Comparison of ENCODE assay signal across 7 cellular contexts in the genomic region with DNA sequence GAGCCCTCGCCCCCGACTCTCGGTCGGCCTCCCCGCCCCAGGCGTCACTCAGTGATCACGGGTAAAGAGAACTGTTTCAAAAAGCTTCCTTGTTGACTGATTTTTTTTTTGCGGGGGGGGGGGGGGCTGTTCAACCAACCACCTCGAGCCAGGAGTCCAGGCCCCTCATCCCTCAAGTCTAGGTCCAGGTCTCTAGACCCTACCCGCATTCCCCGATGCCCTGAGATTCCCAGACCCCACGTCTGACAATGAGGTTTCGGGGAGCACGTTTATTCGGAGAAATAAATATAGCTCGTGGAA. TPM values are rescaled to one million over a fixed set of nuclear protein-coding genes. Genes with fewer than 3 reads are reported as not detected.
DNase-seq lines count a peak whose midpoint lies in the region; FAIRE-seq and TF ChIP-seq lines count a peak whose summit lies in the region.
"Had no signal": no experiment of that assay in that cellular context is flagged by ENCODE, and none has a peak within 500 bp of the region (broad histone marks: within the 10 kb centered on the region; RNA-seq: fewer than 3 reads in every experiment).

No MANE protein-coding gene starts in this region.

- no peak for TF ChIP-seq RAD21 in H1 (IDR thresholded peaks at IDR 0.05 in 1 of 2, conservative IDR thresholded peaks at IDR 0.05 in 1 of 2; ENCODE audit: low read depth in 2 of 2, low read length in 2 of 2)

- H4K91ac ChIP-seq in H1 (replicated peaks; ENCODE audit: insufficient read length, low read length) = no peak overlapping the region

- H3K4ac ChIP-seq in H1 (replicated peaks; ENCODE audit: insufficient read length, low read depth, low read length) = no peak overlapping the region

- H2BK5ac ChIP-seq in H1 (ENCODE audit: low read depth, low read length) = no peak overlapping the region

- no peaks in the 10 kb centered on the region for H3K9me2 ChIP-seq in Loucy (replicated peaks; ENCODE audit: low read depth, low read length)

- H3K4me3 ChIP-seq in Loucy (ENCODE audit: low read length, poor library complexity, severe bottlenecking) (peak overlapping the region; percentile 84), H1 (ENCODE audit: extremely low read depth in 1 of 4, insufficient read depth in 2 of 4, low read depth in 3 of 4, low read length in 4 of 4) (peak overlapping the region; percentile 69 to 97 (median 90)), skeletal muscle cell (ENCODE audit: low read depth, low read length) (peak overlapping the region; percentile 92)

- H3K56ac ChIP-seq in H1 (replicated peaks; ENCODE audit: insufficient read length, low read depth, low read length) = no peak overlapping the region

- H2BK120ac ChIP-seq in H1 (replicated peaks; ENCODE audit: low read depth, low read length) = no peak overlapping the region

- H4K8ac ChIP-seq in H1 (ENCODE audit: extremely low read depth, insufficient read depth, low read length) = no peak overlapping the region

- H3K4me1 ChIP-seq in Loucy (ENCODE audit: insufficient read depth, low read length, poor library complexity, severe bottlenecking) = peaks cover 15% of the 10 kb centered on the region
- peaks cover 0 to 29% (median 19%) of the 10 kb centered on the region in 4 experiments; a peak in 6 of 7 replicates for H3K4me1 ChIP-seq in H1 (replicated peaks in 1 of 4; ENCODE audit: control insufficient read depth in 3 of 4, insufficient read depth in 4 of 4, low read length in 3 of 4)

- H3K27me3 ChIP-seq in Loucy (ENCODE audit: insufficient read depth, low read length, poor library complexity, severe bottlenecking) = no peaks in the 10 kb centered on the region
- peaks cover 0 to 7% (median 3%) of the 10 kb centered on the region in 4 experiments; a peak in 3 of 7 replicates for H3K27me3 ChIP-seq in H1 (replicated peaks in 1 of 4; ENCODE audit: control insufficient read depth in 3 of 4, extremely low read depth in 1 of 4, insufficient read depth in 3 of 4, low read length in 3 of 4)

- 11% methylated on average over 11 of the region's 16 CpGs; no CpG with 5 or more reads in 1 of the 2 experiments for WGBS in H1 (ENCODE audit: extremely low coverage in 1 of 2, insufficient coverage in 1 of 2, insufficient read length in 1 of 2, insufficient replicate concordance in 2 of 2, low coverage in 1 of 2, low lambda C conversion rate in 2 of 2, missing lambda C conversion rate in 1 of 2), 2 experiments

- H4K20me1 ChIP-seq in Loucy (ENCODE audit: insufficient read depth, low read length, poor library complexity, severe bottlenecking) = no peaks in the 10 kb centered on the region
- peaks cover 0 to 2% of the 10 kb centered on the region in 2 experiments for H4K20me1 ChIP-seq in H1 (replicated peaks in 1 of 2; ENCODE audit: control insufficient read depth in 1 of 2, insufficient read depth in 2 of 2, low read length in 2 of 2)

- no peaks in the 10 kb centered on the region for H3F3A ChIP-seq in Loucy (ENCODE audit: low read depth)

- H3K4me2 ChIP-seq in Loucy (ENCODE audit: low read depth, low read length, poor library complexity, severe bottlenecking) (peak overlapping the region; percentile 90), H1 (ENCODE audit: insufficient read depth in 1 of 2, low read depth in 2 of 2, low read length in 2 of 2) (peak overlapping the region; percentile 85 to 95)

- H3K27ac ChIP-seq in H1 (ENCODE audit: low read depth, low read length) = no peak overlapping the region

- 0 out of 2 replicates have a peak, but pooled peaks cover 2% of the 10 kb centered on the region for H3K79me1 ChIP-seq in H1 (ENCODE audit: low read depth, low read length)

- no peak for FAIRE-seq in H1 (lab: Jason Lieb, UNC)

- H3K9me3 ChIP-seq in Loucy (ENCODE audit: insufficient read depth, low read depth, low read length) (no peaks in the 10 kb centered on the region), H1 (ENCODE audit: insufficient read depth in 2 of 2, low read depth in 1 of 2, low read length in 1 of 2) (no peaks in the 10 kb centered on the region)

- H2AFZ ChIP-seq in Loucy (ENCODE audit: low read length) (peak overlapping the region; percentile 92), H1 (ENCODE audit: low read length) (no peak overlapping the region)

- TF ChIP-seq POLR2A in H1 (IDR thresholded peaks at IDR 0.05; ENCODE audit: control extremely low read depth in 1 of 2, low read depth in 2 of 2, low read length in 2 of 2) = no peak

- H2BK20ac ChIP-seq in H1 (ENCODE audit: low read length) = no peak overlapping the region

- CTCF ChIA-PET in H1 (lab: Charles Lee; ENCODE audit: partially characterized antibody) = interaction anchor here (0.8 to 2.1 kb wide), 8 partner anchors 14 to 77 kb away, joined by 3 to 10 read pairs (median 4); no protein-coding TSS in a partner anchor

- H3K18ac ChIP-seq in H1 (ENCODE audit: extremely low read depth, low read length) = no peak overlapping the region

- no peak overlapping the region for H2AK5ac ChIP-seq in H1 (ENCODE audit: low read depth, low read length)

- H3K36me3 ChIP-seq in Loucy (ENCODE audit: insufficient read depth, low read length) (no peaks in the 10 kb centered on the region), H1 (ENCODE audit: control insufficient read depth in 2 of 4, insufficient read depth in 4 of 4, low read length in 3 of 4) (no peaks in the 10 kb centered on the region)

- TF ChIP-seq CTCF in Loucy (conservative IDR thresholded peaks at IDR 0.05; ENCODE audit: low read length) (no peak), H1 (IDR thresholded peaks at IDR 0.05; ENCODE audit: control extremely low read depth in 1 of 3, insufficient read depth in 1 of 3, low read depth in 1 of 3, low read length in 3 of 3) (no peak)

- POLR2A ChIA-PET in H1 (lab: Charles Lee; ENCODE audit: partially characterized antibody) = interaction anchor here (0.6 to 5.6 kb wide), 20 partner anchors 8 to 188 kb away, joined by 3 to 30 read pairs (median 4); partner anchors contain the start of genes LIN7B, PPFIA3 and TRPM4

- no peak for TF ChIP-seq EP300 in H1 (IDR thresholded peaks at IDR 0.05; ENCODE audit: borderline replicate concordance in 1 of 2, low read depth in 2 of 2, low read length in 2 of 2)

- no peak overlapping the region for H2BK15ac ChIP-seq in H1 (ENCODE audit: low read length)

- no peak overlapping the region for H2BK12ac ChIP-seq in H1 (ENCODE audit: low read depth, low read length)

- peak overlapping the region; percentile 83 for H3K9ac ChIP-seq in Loucy (ENCODE audit: low read depth, low read length, poor library complexity, severe bottlenecking)
- peak overlapping the region in 1 of 4 experiments; percentile 70; a peak in 2 of 7 replicates for H3K9ac ChIP-seq in H1 (replicated peaks in 1 of 4; ENCODE audit: extremely low read depth in 1 of 4, low read depth in 3 of 4, low read length in 3 of 4)

- DNase-seq in H1 (ENCODE audit: low read depth in 1 of 2, low spot score in 2 of 2) (no peak), skeletal muscle cell (ENCODE audit: low read depth) (no peak), DMS79 treated with DMSO at 0.1 percent for 48 hours (lab: John Stamatoyannopoulos, UW) (no peak), germinal center (ENCODE audit: low spot score) (no peak), LoVo (ENCODE audit: low spot score) (no peak)

- H3K14ac ChIP-seq in H1 (ENCODE audit: insufficient read length) = no peak overlapping the region

- H3K23me2 ChIP-seq in H1 (ENCODE audit: low read depth, low read length) = peaks cover 27% of the 10 kb centered on the region

- H3K23ac ChIP-seq in H1 (ENCODE audit: insufficient read length) = no peak overlapping the region

- H3K79me2 ChIP-seq in Loucy (ENCODE audit: insufficient read depth, low read length) (no peaks in the 10 kb centered on the region), H1 (ENCODE audit: control insufficient read depth in 1 of 2, insufficient read depth in 2 of 2, low read length in 2 of 2) (no peaks in the 10 kb centered on the region)

- H4K5ac ChIP-seq in H1 (ENCODE audit: insufficient read length, low read depth, low read length) = no peak overlapping the region

RNA-seq across cellular contexts. Expression of gene HRC, which starts 4.3 kb away (rescaled TPM):
- 1.8 and 2.3 TPM in 2 replicates for total RNA-seq in H1 (2021; fragmentation: NEBNext Ultra II Directional; extraction: Animal tissue kit (Norgen Biotek cat#: 25700))
- 2.6 and 6.8 TPM in 2 replicates for polyA plus RNA-seq in H1 (2011; rRNA removed)
- 10.7 TPM for polyA plus RNA-seq in H1 (2011; cell fraction: cytosol; rRNA removed)
- polyA plus RNA-seq in H1 (2011; cell fraction: nucleus; rRNA removed) = 7.4 TPM
- 1.6 to 4.2 TPM (median 3.0 TPM) in 4 replicates for polyA plus RNA-seq in H1 (2012, experiment 1 of 2)
- 0.50 TPM for polyA plus RNA-seq in H1 (2012, experiment 2 of 2)
- 5.9 TPM for polyA plus RNA-seq in H1 (2013, experiment 1 of 2)
- 6.1 TPM for polyA plus RNA-seq in H1 (2013, experiment 2 of 2)
- 0.61 and 4.4 TPM in 2 replicates for polyA minus RNA-seq in H1 (2011; rRNA and poly(A)+ RNA removed)
- polyA minus RNA-seq in H1 (2011; cell fraction: cytosol; rRNA and poly(A)+ RNA removed) = 1.6 TPM
- polyA minus RNA-seq in H1 (2011; cell fraction: nucleus; rRNA and poly(A)+ RNA removed) = 2.0 TPM
- total RNA-seq: activated CD8-positive, alpha-beta memory T cell treated with anti-CD3 and anti-CD28 coated beads for 36 hours had no signal

RNA-seq across cellular contexts. Expression of gene TRPM4, which starts 6.7 kb away (rescaled TPM):
- total RNA-seq in H1 (2021; fragmentation: NEBNext Ultra II Directional; extraction: Animal tissue kit (Norgen Biotek cat#: 25700)) = 11.3 and 12.6 TPM in 2 replicates
- polyA plus RNA-seq in H1 (2011; rRNA removed) = 13.3 and 21.5 TPM in 2 replicates
- polyA plus RNA-seq in H1 (2011; cell fraction: cytosol; rRNA removed) = 14.1 TPM
- 28.9 TPM for polyA plus RNA-seq in H1 (2011; cell fraction: nucleus; rRNA removed)
- 9.4 to 14.2 TPM (median 13.5 TPM) in 4 replicates for polyA plus RNA-seq in H1 (2012, experiment 1 of 2)
- 6.2 TPM for polyA plus RNA-seq in H1 (2012, experiment 2 of 2)
- polyA plus RNA-seq in H1 (2013, experiment 1 of 2) = 9.1 TPM
- polyA plus RNA-seq in H1 (2013, experiment 2 of 2) = 8.2 TPM
- polyA minus RNA-seq in H1 (2011; rRNA and poly(A)+ RNA removed) = 5.0 and 6.0 TPM in 2 replicates
- polyA minus RNA-seq in H1 (2011; cell fraction: cytosol; rRNA and poly(A)+ RNA removed) = 5.9 TPM
- 14.8 TPM for polyA minus RNA-seq in H1 (2011; cell fraction: nucleus; rRNA and poly(A)+ RNA removed)

RNA-seq across cellular contexts. Expression of gene PPFIA3, which starts 31.6 kb away (rescaled TPM):
- total RNA-seq in H1 (2021; fragmentation: NEBNext Ultra II Directional; extraction: Animal tissue kit (Norgen Biotek cat#: 25700)) = 25.3 and 28.0 TPM in 2 replicates
- 15.9 and 28.8 TPM in 2 replicates for polyA plus RNA-seq in H1 (2011; rRNA removed)
- 24.4 TPM for polyA plus RNA-seq in H1 (2011; cell fraction: cytosol; rRNA removed)
- 60.9 TPM for polyA plus RNA-seq in H1 (2011; cell fraction: nucleus; rRNA removed)
- 19.8 to 30.7 TPM (median 28.0 TPM) in 4 replicates for polyA plus RNA-seq in H1 (2012, experiment 1 of 2)
- polyA plus RNA-seq in H1 (2012, experiment 2 of 2) = 23.3 TPM
- 23.1 TPM for polyA plus RNA-seq in H1 (2013, experiment 1 of 2)
- 22.3 TPM for polyA plus RNA-seq in H1 (2013, experiment 2 of 2)
- polyA minus RNA-seq in H1 (2011; rRNA and poly(A)+ RNA removed) = 12.6 and 13.4 TPM in 2 replicates
- polyA minus RNA-seq in H1 (2011; cell fraction: cytosol; rRNA and poly(A)+ RNA removed) = 15.0 TPM
- 28.2 TPM for polyA minus RNA-seq in H1 (2011; cell fraction: nucleus; rRNA and poly(A)+ RNA removed)

RNA-seq across cellular contexts. Expression of gene C19orf73, which starts 32.0 kb away (rescaled TPM):
- 1.2 and 2.5 TPM in 2 replicates for total RNA-seq in H1 (2021; fragmentation: NEBNext Ultra II Directional; extraction: Animal tissue kit (Norgen Biotek cat#: 25700))
- 4.6 and 10.0 TPM in 2 replicates for polyA plus RNA-seq in H1 (2011; rRNA removed)
- polyA plus RNA-seq in H1 (2011; cell fraction: cytosol; rRNA removed) = 6.5 TPM
- polyA plus RNA-seq in H1 (2011; cell fraction: nucleus; rRNA removed) = 10.6 TPM
- polyA plus RNA-seq in H1 (2012, experiment 1 of 2) = 1.4 to 3.3 TPM (median 2.6 TPM) in 4 replicates
- 1.8 TPM for polyA plus RNA-seq in H1 (2012, experiment 2 of 2)
- 3.3 TPM for polyA plus RNA-seq in H1 (2013, experiment 1 of 2)
- polyA plus RNA-seq in H1 (2013, experiment 2 of 2) = 2.7 TPM
- polyA minus RNA-seq in H1 (2011; rRNA and poly(A)+ RNA removed) = 0.63 and 1.6 TPM in 2 replicates
- 1.7 TPM for polyA minus RNA-seq in H1 (2011; cell fraction: cytosol; rRNA and poly(A)+ RNA removed)
- 7.8 TPM for polyA minus RNA-seq in H1 (2011; cell fraction: nucleus; rRNA and poly(A)+ RNA removed)

RNA-seq across cellular contexts. Expression of gene LIN7B, which starts 36.7 kb away (rescaled TPM):
- total RNA-seq in H1 (2021; fragmentation: NEBNext Ultra II Directional; extraction: Animal tissue kit (Norgen Biotek cat#: 25700)) = 4.1 and 4.2 TPM in 2 replicates
- 4.1 and 6.0 TPM in 2 replicates for polyA plus RNA-seq in H1 (2011; rRNA removed)
- polyA plus RNA-seq in H1 (2011; cell fraction: cytosol; rRNA removed) = 4.6 TPM
- 9.1 TPM for polyA plus RNA-seq in H1 (2011; cell fraction: nucleus; rRNA removed)
- 1.7 to 7.5 TPM (median 4.9 TPM) in 4 replicates for polyA plus RNA-seq in H1 (2012, experiment 1 of 2)
- 2.1 TPM for polyA plus RNA-seq in H1 (2012, experiment 2 of 2)
- 1.8 TPM for polyA plus RNA-seq in H1 (2013, experiment 1 of 2)
- 2.8 TPM for polyA plus RNA-seq in H1 (2013, experiment 2 of 2)
- 1.6 and 2.4 TPM in 2 replicates for polyA minus RNA-seq in H1 (2011; rRNA and poly(A)+ RNA removed)
- polyA minus RNA-seq in H1 (2011; cell fraction: cytosol; rRNA and poly(A)+ RNA removed) = not detected
- polyA minus RNA-seq in H1 (2011; cell fraction: nucleus; rRNA and poly(A)+ RNA removed) = 3.5 TPM
